Comparison of ENCODE assay signal across 8 cellular contexts in the genomic region with DNA sequence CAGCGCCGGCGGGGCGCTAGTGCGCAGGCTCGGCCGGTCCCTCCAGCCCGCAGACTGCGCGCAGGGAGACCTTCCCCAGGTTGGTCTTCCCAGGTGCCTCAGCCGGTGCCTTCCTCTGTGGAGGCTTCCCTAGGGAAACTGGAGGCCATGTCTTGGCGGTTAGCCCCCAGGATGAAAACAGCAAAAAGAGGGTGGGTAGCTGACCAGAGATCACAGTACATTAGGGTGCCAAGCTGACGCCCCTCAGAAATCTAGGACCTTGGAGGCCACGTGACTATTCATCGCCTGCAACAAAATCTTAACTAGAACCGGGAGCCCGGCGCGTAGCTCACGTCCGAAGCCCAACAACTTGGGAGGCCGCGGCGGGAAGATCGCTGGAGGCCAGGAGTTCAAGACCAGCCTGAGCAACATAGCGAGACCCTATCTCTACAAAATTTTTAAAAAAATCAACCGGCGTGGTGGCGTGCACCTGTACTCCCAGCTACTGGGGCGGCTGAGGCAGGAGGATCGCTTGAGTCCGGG. TPM values are rescaled to one million over a fixed set of nuclear protein-coding genes. Genes with fewer than 3 reads are reported as not detected.
DNase-seq lines count a peak whose midpoint lies in the region; ATAC-seq and TF ChIP-seq lines count a peak whose summit lies in the region.

No MANE protein-coding gene starts in this region.

- H3K36me3 ChIP-seq in subcutaneous abdominal adipose tissue (ENCODE audit: control insufficient read depth in 5 of 5, insufficient read depth in 5 of 5, low read length in 5 of 5), result peaks cover 0 to 23% (median 8%) of the 10 kb centered on the region in 5 donors

- no peaks in the 10 kb centered on the region for H3K27me3 Mint-ChIP-seq in WTC11 (ENCODE audit: low read depth)

- H3K9me3 ChIP-seq in subcutaneous abdominal adipose tissue (ENCODE audit: control insufficient read depth in 5 of 5, low read length in 5 of 5), result no peaks in the 10 kb centered on the region

- ATAC-seq in WTC11 (no peak), HG03175 (IDR thresholded peaks at IDR 0.05; ENCODE audit: unreplicated experiment) (no peak), GM21825 (IDR thresholded peaks at IDR 0.05; ENCODE audit: unreplicated experiment) (no peak)

- no peak for TF ChIP-seq CTCF in WTC11 (IDR thresholded peaks at IDR 0.05)

- peak overlapping the region; percentile 87 for H3K4me3 ChIP-seq in iPS-11a (ENCODE audit: low read depth, low read length)
- H3K4me3 ChIP-seq in subcutaneous abdominal adipose tissue (ENCODE audit: low read depth in 1 of 5, low read length in 5 of 5), result peak overlapping the region; percentile 86 to 98 (median 89)

- peaks cover 20% of the 10 kb centered on the region for H3K4me1 Mint-ChIP-seq in WTC11

- H3K36me3 Mint-ChIP-seq in WTC11, result peaks cover 19% of the 10 kb centered on the region

- DNase-seq in NCI-H2081 treated with DMSO at 0.1 percent for 48 hours (lab: John Stamatoyannopoulos, UW) (peak; percentile 79), NCI-H2081 (lab: John Stamatoyannopoulos, UW) (no peak), WTC11 (ENCODE audit: low spot score) (no peak), A172 (ENCODE audit: low spot score) (no peak)

- H3K4me1 ChIP-seq in subcutaneous abdominal adipose tissue (ENCODE audit: control insufficient read depth in 5 of 5, insufficient read depth in 5 of 5, low read length in 5 of 5), result peaks cover 5 to 50% (median 46%) of the 10 kb centered on the region in 5 donors

- no peaks in the 10 kb centered on the region for H3K27me3 ChIP-seq in subcutaneous abdominal adipose tissue (ENCODE audit: control insufficient read depth in 5 of 5, insufficient read depth in 4 of 5, low read length in 5 of 5)

- CTCF ChIA-PET in WTC11 (lab: Charles Lee), result interaction anchor here (1.2 to 4.4 kb wide), 14 partner anchors 10 to 101 kb away, joined by 3 to 62 read pairs (median 10); a partner anchor contains a TSS

- peak overlapping the region; percentile 96 for H3K27ac Mint-ChIP-seq in WTC11

- peak overlapping the region; percentile 96 for H3K4me3 Mint-ChIP-seq in WTC11

- H3K9ac ChIP-seq in subcutaneous abdominal adipose tissue (ENCODE audit: low read length in 5 of 5), result peak overlapping the region in 4 of 5 donors; percentile 83 to 98 (median 94)

- H3K27ac ChIP-seq in subcutaneous abdominal adipose tissue (ENCODE audit: low read depth, low read length), result peak overlapping the region; percentile 98

- no peaks in the 10 kb centered on the region for H3K9me3 Mint-ChIP-seq in WTC11

- POLR2A ChIA-PET in WTC11 (lab: Charles Lee), result interaction anchor here (2.5 kb wide), 1 partner anchor 11 kb away, joined by 13 read pairs; no protein-coding TSS in a partner anchor

TF ChIP-seq in WTC11, 78 proteins besides CTCF, POLR2A, EP300 and RAD21:
- TF ChIP-seq, protein P1, sequence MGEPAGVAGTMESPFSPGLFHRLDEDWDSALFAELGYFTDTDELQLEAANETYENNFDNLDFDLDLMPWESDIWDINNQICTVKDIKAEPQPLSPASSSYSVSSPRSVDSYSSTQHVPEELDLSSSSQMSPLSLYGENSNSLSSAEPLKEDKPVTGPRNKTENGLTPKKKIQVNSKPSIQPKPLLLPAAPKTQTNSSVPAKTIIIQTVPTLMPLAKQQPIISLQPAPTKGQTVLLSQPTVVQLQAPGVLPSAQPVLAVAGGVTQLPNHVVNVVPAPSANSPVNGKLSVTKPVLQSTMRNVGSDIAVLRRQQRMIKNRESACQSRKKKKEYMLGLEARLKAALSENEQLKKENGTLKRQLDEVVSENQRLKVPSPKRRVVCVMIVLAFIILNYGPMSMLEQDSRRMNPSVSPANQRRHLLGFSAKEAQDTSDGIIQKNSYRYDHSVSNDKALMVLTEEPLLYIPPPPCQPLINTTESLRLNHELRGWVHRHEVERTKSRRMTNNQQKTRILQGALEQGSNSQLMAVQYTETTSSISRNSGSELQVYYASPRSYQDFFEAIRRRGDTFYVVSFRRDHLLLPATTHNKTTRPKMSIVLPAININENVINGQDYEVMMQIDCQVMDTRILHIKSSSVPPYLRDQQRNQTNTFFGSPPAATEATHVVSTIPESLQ (CRISPR knock-in tag; IDR thresholded peaks at IDR 0.05), result no peak
- no peak for TF ChIP-seq ATF1 (CRISPR knock-in tag; IDR thresholded peaks at IDR 0.05)
- TF ChIP-seq ZNF219 (CRISPR knock-in tag; IDR thresholded peaks at IDR 0.05; ENCODE audit: borderline replicate concordance), result no peak
- TF ChIP-seq, protein P2, sequence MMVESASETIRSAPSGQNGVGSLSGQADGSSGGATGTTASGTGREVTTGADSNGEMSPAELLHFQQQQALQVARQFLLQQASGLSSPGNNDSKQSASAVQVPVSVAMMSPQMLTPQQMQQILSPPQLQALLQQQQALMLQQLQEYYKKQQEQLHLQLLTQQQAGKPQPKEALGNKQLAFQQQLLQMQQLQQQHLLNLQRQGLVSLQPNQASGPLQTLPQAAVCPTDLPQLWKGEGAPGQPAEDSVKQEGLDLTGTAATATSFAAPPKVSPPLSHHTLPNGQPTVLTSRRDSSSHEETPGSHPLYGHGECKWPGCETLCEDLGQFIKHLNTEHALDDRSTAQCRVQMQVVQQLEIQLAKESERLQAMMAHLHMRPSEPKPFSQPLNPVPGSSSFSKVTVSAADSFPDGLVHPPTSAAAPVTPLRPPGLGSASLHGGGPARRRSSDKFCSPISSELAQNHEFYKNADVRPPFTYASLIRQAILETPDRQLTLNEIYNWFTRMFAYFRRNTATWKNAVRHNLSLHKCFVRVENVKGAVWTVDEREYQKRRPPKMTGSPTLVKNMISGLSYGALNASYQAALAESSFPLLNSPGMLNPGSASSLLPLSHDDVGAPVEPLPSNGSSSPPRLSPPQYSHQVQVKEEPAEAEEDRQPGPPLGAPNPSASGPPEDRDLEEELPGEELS (CRISPR knock-in tag; IDR thresholded peaks at IDR 0.05), result no peak
- TF ChIP-seq EMX1 (CRISPR knock-in tag; IDR thresholded peaks at IDR 0.05), result no peak
- TF ChIP-seq ZNF671 (CRISPR knock-in tag; IDR thresholded peaks at IDR 0.05), result no peak
- TF ChIP-seq ESRRA (CRISPR knock-in tag; IDR thresholded peaks at IDR 0.05; ENCODE audit: borderline replicate concordance), result 0 out of 2 replicates have a peak, but pooled peaks have one; percentile 17
- TF ChIP-seq, protein P3, sequence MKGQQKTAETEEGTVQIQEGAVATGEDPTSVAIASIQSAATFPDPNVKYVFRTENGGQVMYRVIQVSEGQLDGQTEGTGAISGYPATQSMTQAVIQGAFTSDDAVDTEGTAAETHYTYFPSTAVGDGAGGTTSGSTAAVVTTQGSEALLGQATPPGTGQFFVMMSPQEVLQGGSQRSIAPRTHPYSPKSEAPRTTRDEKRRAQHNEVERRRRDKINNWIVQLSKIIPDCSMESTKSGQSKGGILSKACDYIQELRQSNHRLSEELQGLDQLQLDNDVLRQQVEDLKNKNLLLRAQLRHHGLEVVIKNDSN (CRISPR knock-in tag; IDR thresholded peaks at IDR 0.05), result peak; percentile 60; the same call in 1 of the 2 replicates
- TF ChIP-seq, protein P4, sequence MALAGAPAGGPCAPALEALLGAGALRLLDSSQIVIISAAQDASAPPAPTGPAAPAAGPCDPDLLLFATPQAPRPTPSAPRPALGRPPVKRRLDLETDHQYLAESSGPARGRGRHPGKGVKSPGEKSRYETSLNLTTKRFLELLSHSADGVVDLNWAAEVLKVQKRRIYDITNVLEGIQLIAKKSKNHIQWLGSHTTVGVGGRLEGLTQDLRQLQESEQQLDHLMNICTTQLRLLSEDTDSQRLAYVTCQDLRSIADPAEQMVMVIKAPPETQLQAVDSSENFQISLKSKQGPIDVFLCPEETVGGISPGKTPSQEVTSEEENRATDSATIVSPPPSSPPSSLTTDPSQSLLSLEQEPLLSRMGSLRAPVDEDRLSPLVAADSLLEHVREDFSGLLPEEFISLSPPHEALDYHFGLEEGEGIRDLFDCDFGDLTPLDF (CRISPR knock-in tag; IDR thresholded peaks at IDR 0.05), result no peak
- TF ChIP-seq ZNF232 (CRISPR knock-in tag; IDR thresholded peaks at IDR 0.05), result no peak
- 0 out of 2 replicates have a peak, but pooled peaks have one; percentile 3 for TF ChIP-seq CREB1 (CRISPR knock-in tag; IDR thresholded peaks at IDR 0.05)

RNA-seq across cellular contexts. Expression of a gene that starts 0.3 kb away (rescaled TPM):
- total RNA-seq in WTC11 (2021), result 121 to 123 TPM (median 122 TPM) in 3 replicates
- 166 and 189 TPM in 2 replicates for total RNA-seq in A172 (2014; rRNA removed; shearing (Covaris generic))

RNA-seq across cellular contexts. Expression of a gene that starts 7.6 kb away (rescaled TPM):
- total RNA-seq in WTC11 (2021), result 5.9 to 6.9 TPM (median 6.5 TPM) in 3 replicates
- total RNA-seq in A172 (2014; rRNA removed; shearing (Covaris generic)), result 3.5 and 4.0 TPM in 2 replicates

RNA-seq across cellular contexts. Expression of a gene that starts 27.2 kb away (rescaled TPM):
- 61.9 to 63.9 TPM (median 62.8 TPM) in 3 replicates for total RNA-seq in WTC11 (2021)
- total RNA-seq in A172 (2014; rRNA removed; shearing (Covaris generic)), result 113 and 116 TPM in 2 replicates

RNA-seq across cellular contexts. Expression of a gene that starts 27.8 kb away (rescaled TPM):
- total RNA-seq in WTC11 (2021), result 45.3 to 48.3 TPM (median 48.1 TPM) in 3 replicates
- 93.9 and 105 TPM in 2 replicates for total RNA-seq in A172 (2014; rRNA removed; shearing (Covaris generic))

RNA-seq across cellular contexts. Expression of a gene that starts 44.4 kb away (rescaled TPM):
- total RNA-seq in WTC11 (2021), result 0.81 to 0.92 TPM (median 0.82 TPM) in 3 replicates
- total RNA-seq in A172 (2014; rRNA removed; shearing (Covaris generic)), result not detected in 2 replicates
